In the genomic region with DNA sequence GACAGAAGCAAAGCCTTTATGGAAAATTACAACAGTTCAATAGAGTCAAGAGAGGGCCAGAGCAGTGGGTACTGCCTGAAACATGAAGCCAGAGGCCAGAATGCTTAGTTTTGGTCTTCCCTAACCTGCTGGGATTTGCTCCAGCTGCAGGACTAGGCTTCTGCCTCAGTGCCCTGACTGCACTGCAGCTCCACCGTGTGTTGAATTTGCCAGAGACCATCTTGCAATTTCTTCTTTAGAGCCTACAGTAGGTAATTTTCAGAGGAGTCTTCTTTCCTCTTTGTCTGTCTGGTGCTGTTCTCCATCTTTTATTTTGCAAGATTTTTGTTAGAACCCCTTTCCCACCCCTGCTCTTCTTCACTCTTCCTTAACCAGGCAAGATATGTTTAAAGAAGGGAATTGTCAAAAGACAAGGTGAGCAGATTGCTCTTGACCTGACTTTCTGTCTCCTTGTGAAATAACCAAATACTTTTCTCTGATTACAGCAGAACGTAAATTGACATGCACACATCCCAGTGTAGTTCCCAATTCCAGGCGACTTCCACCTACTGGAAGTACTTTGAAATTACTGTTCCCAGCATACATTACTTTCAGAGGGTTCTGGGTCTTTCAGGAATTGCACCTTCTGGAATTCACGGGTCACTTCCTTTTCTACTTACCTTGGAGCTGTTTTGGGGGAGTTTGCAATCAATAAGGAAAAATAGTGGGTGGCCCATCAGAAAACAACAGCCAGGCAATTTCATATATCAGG, we compare ENCODE assay signal across 9 cellular contexts.
DNase-seq lines count a peak whose midpoint lies in the region; ATAC-seq and TF ChIP-seq lines count a peak whose summit lies in the region.
"Had no signal": no experiment of that assay in that cellular context is flagged by ENCODE, and none has a peak within 500 bp of the region (broad histone marks: within the 10 kb centered on the region; RNA-seq: fewer than 3 reads in every experiment).

No MANE protein-coding gene starts in this region.

- 38 to 46% methylated on average over 4 of the region's 4 CpGs for WGBS in lung, 2 donors

- no peaks in the 10 kb centered on the region for H3K9me3 ChIP-seq in lung (ENCODE audit: control insufficient read depth in 2 of 2, insufficient read depth in 1 of 2, low read length in 1 of 2)

- TF ChIP-seq CTCF in LNCaP clone FGC (IDR thresholded peaks at IDR 0.05; ENCODE audit: control insufficient read depth, extremely low read depth, insufficient read depth): peak; percentile 38
- TF ChIP-seq CTCF in brain (conservative IDR thresholded peaks at IDR 0.05): peak; percentile 32 to 47
- no peak for TF ChIP-seq CTCF in lung (IDR thresholded peaks at IDR 0.05; ENCODE audit: control extremely low read depth, extremely low read depth)

- H3K27ac Mint-ChIP-seq in brain: no peak overlapping the region
- H3K27ac Mint-ChIP-seq: memory B cell had no signal

- no peaks in the 10 kb centered on the region for H3K4me1 ChIP-seq in lung (ENCODE audit: control insufficient read depth in 2 of 2, insufficient read depth in 2 of 2, low read length in 2 of 2)

- H3K9me3 Mint-ChIP-seq in brain: no peaks in the 10 kb centered on the region
- H3K9me3 Mint-ChIP-seq: memory B cell had no signal

- H3K27me3 Mint-ChIP-seq in brain: peaks cover 9% of the 10 kb centered on the region

- DNase-seq in DMS114 treated with DMSO at 0.1 percent for 48 hours (lab: John Stamatoyannopoulos, UW; ENCODE audit: unreplicated experiment): peak; percentile 15
- no peak for DNase-seq in LNCaP clone FGC (ENCODE audit: low read depth)
- DNase-seq in lung (ENCODE audit: low spot score): peak; percentile 15
- no peak for DNase-seq in SKM-1 treated with dmso at 0.1 percent for 144 hours (lab: John Stamatoyannopoulos, UW; ENCODE audit: unreplicated experiment)
- DNase-seq in activated CD4-positive, alpha-beta T cell treated with anti-CD3 and anti-CD28 coated beads, Interleukin-2, amount 50 U/mL, for 4 hours: no peak

- H3K36me3 Mint-ChIP-seq in brain: no peaks in the 10 kb centered on the region
- H3K36me3 Mint-ChIP-seq: memory B cell had no signal

- peaks cover 5% of the 10 kb centered on the region for H3K27me3 ChIP-seq in lung (ENCODE audit: control insufficient read depth, insufficient read depth)

- no peak overlapping the region for H3K4me3 ChIP-seq in LNCaP clone FGC (ENCODE audit: low read depth, low read length)
- H3K4me3 ChIP-seq in lung: no peak overlapping the region

- ATAC-seq in lung (ENCODE audit: insufficient read depth, low FRiP score): no peak
- no peak for ATAC-seq in GM21717 (IDR thresholded peaks at IDR 0.05; ENCODE audit: unreplicated experiment)
- no peak for ATAC-seq in GM18505 (IDR thresholded peaks at IDR 0.05; ENCODE audit: unreplicated experiment)

- TF ChIP-seq POLR2A in GM18505 (IDR thresholded peaks at IDR 0.05; ENCODE audit: borderline replicate concordance, extremely low read depth, insufficient read depth, insufficient read length): no peak

- H3K4me3 Mint-ChIP-seq in brain: no peak overlapping the region
- H3K4me3 Mint-ChIP-seq: memory B cell had no signal

- no peak overlapping the region for H3K27ac ChIP-seq in lung (ENCODE audit: low read depth in 1 of 2, low read length in 1 of 2)

- H3K36me3 ChIP-seq in lung (ENCODE audit: control insufficient read depth in 2 of 2, insufficient read depth in 2 of 2, low read length in 2 of 2): no peaks in the 10 kb centered on the region

- H3K4me1 Mint-ChIP-seq in brain: no peaks in the 10 kb centered on the region

Comparison
In these comparisons a context has a peak if more than half of its experiments do, and no peak if none do; other contexts are left out.
1. DNase-seq: peak in DMS114 treated with DMSO at 0.1 percent for 48 hours (single experiment) and lung (single experiment); none in LNCaP clone FGC (single experiment), SKM-1 treated with dmso at 0.1 percent for 144 hours (single experiment) and activated CD4-positive, alpha-beta T cell treated with anti-CD3 and anti-CD28 coated beads, Interleukin-2, amount 50 U/mL, for 4 hours (0 of 2).